33 cellular contexts compared by ENCODE assay signal in the genomic region with DNA sequence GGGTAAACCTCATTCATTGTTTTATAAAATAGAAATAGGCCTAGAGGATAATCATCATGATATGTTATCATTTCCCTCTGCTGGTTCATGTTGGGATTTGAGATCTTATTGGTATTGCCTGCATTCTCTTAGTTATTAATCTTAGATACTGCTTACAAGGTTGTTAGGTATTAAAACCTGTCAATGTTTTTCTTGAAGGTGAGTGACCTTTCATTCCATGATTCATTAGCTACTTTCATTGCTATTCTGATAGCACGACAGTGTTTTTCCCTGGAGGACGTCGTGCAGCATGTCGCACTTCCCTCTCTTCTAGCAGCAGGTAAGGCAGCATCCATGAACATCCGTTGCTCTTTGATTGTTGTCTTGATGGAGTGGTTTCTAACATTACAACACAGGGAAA. TPM values are rescaled to one million over a fixed set of nuclear protein-coding genes. Genes with fewer than 3 reads are reported as not detected.
"Had no signal": no experiment of that assay in that cellular context is flagged by ENCODE, and none has a peak within 500 bp of the region (broad histone marks: within the 10 kb centered on the region; RNA-seq: fewer than 3 reads in every experiment).

No MANE protein-coding gene starts in this region.

- H3K27ac Mint-ChIP-seq: activated naive CD8-positive, alpha-beta T cell; memory B cell; naive thymus-derived CD8-positive, alpha-beta T cell; stimulated activated effector memory CD8-positive, alpha-beta T cell treated with anti-CD3 and anti-CD28 coated beads, Interleukin-12 subunit alpha, Interleukin-12 subunit beta, amount 100 ng/mL, for 72 hours; stimulated activated naive CD8-positive, alpha-beta T cell treated with anti-CD3 and anti-CD28 coated beads, Interleukin-15, amount 100 ng/mL, for 72 hours; T-helper 1 cell treated with Interleukin-12 subunit alpha and Interleukin-12 subunit beta and Interleukin-4 antibody, amounts not matched to agents 30 μg/mL and 1 μg/mL, for 36 hours had no signal

- H3K79me2 ChIP-seq: hepatocyte had no signal

- H3K36me3 ChIP-seq: gastrocnemius medialis, upper lobe of left lung had no signal

- ATAC-seq: activated CD4-positive, CD25-positive, alpha-beta regulatory T cell treated with anti-CD3 and anti-CD28 coated beads, Interleukin-2, amount 50 U/mL, for 24 hours; gastrocnemius medialis; left colon; naive thymus-derived CD8-positive, alpha-beta T cell; sciatic nerve; stimulated activated effector memory CD8-positive, alpha-beta T cell treated with anti-CD3 and anti-CD28 coated beads, Interleukin-12 subunit alpha, Interleukin-12 subunit beta, amount 100 ng/mL, for 72 hours; stimulated activated naive CD8-positive, alpha-beta T cell treated with anti-CD3 and anti-CD28 coated beads, Interleukin-15, amount 100 ng/mL, for 72 hours had no signal

- H3K27ac ChIP-seq: gastrocnemius medialis, hepatocyte, skin epidermis, upper lobe of left lung, VCaP had no signal

- H3K27me3 ChIP-seq: gastrocnemius medialis, hepatocyte, upper lobe of left lung had no signal

- H3K4me1 ChIP-seq: gastrocnemius medialis had no signal

- H3K27me3 Mint-ChIP-seq: activated naive CD8-positive, alpha-beta T cell; memory B cell; stimulated activated naive CD8-positive, alpha-beta T cell treated with anti-CD3 and anti-CD28 coated beads, Interleukin-15, amount 100 ng/mL, for 72 hours had no signal

- H3K9me3 Mint-ChIP-seq: central memory CD8-positive, alpha-beta T cell; memory B cell; naive thymus-derived CD8-positive, alpha-beta T cell; stimulated activated effector memory CD8-positive, alpha-beta T cell treated with anti-CD3 and anti-CD28 coated beads, Interleukin-12 subunit alpha, Interleukin-12 subunit beta, amount 100 ng/mL, for 72 hours; stimulated activated naive CD8-positive, alpha-beta T cell treated with anti-CD3 and anti-CD28 coated beads, Interleukin-15, amount 100 ng/mL, for 72 hours; T-helper 1 cell treated with Interleukin-12 subunit alpha and Interleukin-12 subunit beta and Interleukin-4 antibody, amounts not matched to agents 30 μg/mL and 1 μg/mL, for 36 hours had no signal

- H2AFZ ChIP-seq: hepatocyte had no signal

- H3K4me3 Mint-ChIP-seq: activated naive CD8-positive, alpha-beta T cell; central memory CD8-positive, alpha-beta T cell; memory B cell; naive thymus-derived CD8-positive, alpha-beta T cell; stimulated activated effector memory CD8-positive, alpha-beta T cell treated with anti-CD3 and anti-CD28 coated beads, Interleukin-12 subunit alpha, Interleukin-12 subunit beta, amount 100 ng/mL, for 72 hours; stimulated activated naive CD8-positive, alpha-beta T cell treated with anti-CD3 and anti-CD28 coated beads, Interleukin-15, amount 100 ng/mL, for 72 hours; T-helper 1 cell treated with Interleukin-12 subunit alpha and Interleukin-12 subunit beta and Interleukin-4 antibody, amounts not matched to agents 30 μg/mL and 1 μg/mL, for 36 hours had no signal

- DNase-seq: activated CD4-positive, alpha-beta T cell treated with anti-CD3 and anti-CD28 coated beads for 48 hours; activated CD4-positive, alpha-beta T cell treated with anti-CD3 and anti-CD28 coated beads, Interleukin-2, amount 50 U/mL, for 48 hours; activated CD8-positive, alpha-beta memory T cell treated with anti-CD3 and anti-CD28 coated beads for 24 hours; activated effector memory CD4-positive, alpha-beta T cell treated with Interleukin-2 at 50 U/mL for 16 hours; activated naive CD4-positive, alpha-beta T cell treated with Interleukin-2 at 50 U/mL for 16 hours; anterior cingulate cortex; effector memory CD4-positive, alpha-beta T cell; erythroblast; gastrocnemius medialis; islet precursor cell; left colon; midbrain; naive thymus-derived CD8-positive, alpha-beta T cell; stimulated activated CD4-positive, alpha-beta T cell treated with anti-CD3 and anti-CD28 coated beads, Interleukin-4, amount 100 ng/mL, for 24 hours; stimulated activated naive CD8-positive, alpha-beta T cell treated with anti-CD3 and anti-CD28 coated beads, Interleukin-15, amount 100 ng/mL, for 72 hours; substantia nigra; SW 1271; T-helper 9 cell had no signal

- H3K9me3 ChIP-seq: gastrocnemius medialis, upper lobe of left lung had no signal

- H3K4me3 ChIP-seq: gastrocnemius medialis, hepatocyte, skin epidermis, upper lobe of left lung had no signal

- H3K4me2 ChIP-seq: hepatocyte had no signal

- H3K36me3 Mint-ChIP-seq: activated naive CD8-positive, alpha-beta T cell; memory B cell; naive thymus-derived CD8-positive, alpha-beta T cell; stimulated activated effector memory CD8-positive, alpha-beta T cell treated with anti-CD3 and anti-CD28 coated beads, Interleukin-12 subunit alpha, Interleukin-12 subunit beta, amount 100 ng/mL, for 72 hours had no signal

- H3K4me1 Mint-ChIP-seq: central memory CD8-positive, alpha-beta T cell; naive thymus-derived CD8-positive, alpha-beta T cell; stimulated activated effector memory CD8-positive, alpha-beta T cell treated with anti-CD3 and anti-CD28 coated beads, Interleukin-12 subunit alpha, Interleukin-12 subunit beta, amount 100 ng/mL, for 72 hours; stimulated activated naive CD8-positive, alpha-beta T cell treated with anti-CD3 and anti-CD28 coated beads, Interleukin-15, amount 100 ng/mL, for 72 hours had no signal

RNA-seq across cellular contexts. Expression of a gene that starts 17.1 kb away (rescaled TPM):
- total RNA-seq: bronchial epithelial cell; dermis microvascular lymphatic vessel endothelial cell; naive thymus-derived CD8-positive, alpha-beta T cell; osteocyte had no signal
- polyA plus RNA-seq: hepatocyte; naive thymus-derived CD8-positive, alpha-beta T cell had no signal

RNA-seq across cellular contexts. Expression of a gene that starts 38.1 kb away (rescaled TPM):
- total RNA-seq: bronchial epithelial cell; dermis microvascular lymphatic vessel endothelial cell; hepatocyte; naive thymus-derived CD8-positive, alpha-beta T cell; osteocyte had no signal
- polyA plus RNA-seq: hepatocyte had no signal

RNA-seq across cellular contexts. Expression of a gene that starts 50.8 kb away (rescaled TPM):
- total RNA-seq: gastrocnemius medialis; left colon; naive thymus-derived CD8-positive, alpha-beta T cell; osteocyte; posterior vena cava; sciatic nerve had no signal
- polyA plus RNA-seq: naive thymus-derived CD8-positive, alpha-beta T cell had no signal
